Comparison of ENCODE assay signal across 6 cellular contexts in genomic region chr22:19143967-19144400, GRCh38. TPM values are rescaled to one million over a fixed set of nuclear protein-coding genes. Genes with fewer than 3 reads are reported as not detected.
DNase-seq lines count a peak whose midpoint lies in the region; ATAC-seq and TF ChIP-seq lines count a peak whose summit lies in the region.

No MANE protein-coding gene starts in this region.

- peak overlapping the region; percentile 95 for H3K4me3 Mint-ChIP-seq in neural progenitor cell

- H3K27ac ChIP-seq in heart right ventricle: peak overlapping the region in 9 of 10 donors; percentile 56 to 87 (median 73)
- peak overlapping the region; percentile 28 for H3K27ac ChIP-seq in brain microvascular endothelial cell
- no peak overlapping the region for H3K27ac ChIP-seq in neural progenitor cell

- H4K20me1 ChIP-seq in neural progenitor cell (ENCODE audit: low read depth): peaks cover 7% of the 10 kb centered on the region

- H3K27me3 ChIP-seq in heart right ventricle (peaks cover 9 to 22% (median 12%) of the 10 kb centered on the region in 7 donors), brain microvascular endothelial cell (replicated peaks) (peaks cover 20% of the 10 kb centered on the region), neural progenitor cell (peaks cover 42% of the 10 kb centered on the region)

- H3K4me2 ChIP-seq in neural progenitor cell: peak overlapping the region; percentile 98

- peaks cover 8% of the 10 kb centered on the region for H3K36me3 Mint-ChIP-seq in neural progenitor cell

- H3K36me3 ChIP-seq in heart right ventricle (peaks cover 0 to 40% (median 33%) of the 10 kb centered on the region in 9 donors), brain microvascular endothelial cell (replicated peaks) (peaks cover 31% of the 10 kb centered on the region), neural progenitor cell (no peaks in the 10 kb centered on the region)

- H3K9me3 Mint-ChIP-seq in neural progenitor cell: peaks cover 2% of the 10 kb centered on the region

- 3% methylated on average over 17 of the region's 17 CpGs for WGBS in heart right ventricle, 2 donors

- H3K27me3 Mint-ChIP-seq in neural progenitor cell (ENCODE audit: insufficient read depth, low read depth): peaks cover 33% of the 10 kb centered on the region

- TF ChIP-seq CTCF in heart right ventricle (IDR thresholded peaks at IDR 0.05) (no peak), brain microvascular endothelial cell (IDR thresholded peaks at IDR 0.05; ENCODE audit: low read depth, low read length, missing control alignments) (no peak), neural progenitor cell (IDR thresholded peaks at IDR 0.05) (no peak)

- H3F3A ChIP-seq in neural progenitor cell (ENCODE audit: low read depth): peaks cover 5% of the 10 kb centered on the region

- H3K4me1 ChIP-seq in heart right ventricle (peaks cover under 1 to 18% (median 13%) of the 10 kb centered on the region in 9 donors), neural progenitor cell (peaks cover 6% of the 10 kb centered on the region)

- H3K9ac ChIP-seq in neural progenitor cell: peak overlapping the region; percentile 89

- H3K4me1 Mint-ChIP-seq in neural progenitor cell: peaks cover 13% of the 10 kb centered on the region

- in situ Hi-C loops in brain microvascular endothelial cell (cut with HindIII; ENCODE audit: low pct_ligation_motif_present, low sequenced_read_pairs): no loop called here

- ATAC-seq in heart right ventricle (peak in 1 of 8 donors; percentile 2), Right ventricle myocardium inferior (no peak), HG02884 (IDR thresholded peaks at IDR 0.05; ENCODE audit: unreplicated experiment) (no peak), GM19463 (IDR thresholded peaks at IDR 0.05; ENCODE audit: unreplicated experiment) (no peak)

- peak overlapping the region; percentile 70 for H2AFZ ChIP-seq in neural progenitor cell (replicated peaks)

- H3K4me3 ChIP-seq in heart right ventricle (peak overlapping the region; percentile 69 to 98 (median 84)), brain microvascular endothelial cell (ENCODE audit: low read depth, low read length) (peak overlapping the region; percentile 88), neural progenitor cell (peak overlapping the region; percentile 99)

- intact Hi-C loops in heart right ventricle (cut with DNase I) (loop anchor here in 7 of 10 donors (1.0 to 10.0 kb wide), 8 partner anchors 21 to 491 kb away; partner anchors contain the start of genes DGCR2 (in 3 of the 7), CDC45 (in 2 of the 7) and UFD1 (in 2 of the 7)), Right ventricle myocardium inferior (cut with DNase I) (loop anchor here (2.0 to 10.0 kb wide), 3 partner anchors 35 to 487 kb away; partner anchors contain the start of genes HIRA, MRPL40 and SLC25A1)

- peaks cover 12% of the 10 kb centered on the region for H3K79me2 ChIP-seq in neural progenitor cell (ENCODE audit: low read depth)

- DNase-seq in heart right ventricle: no peak
- DNase-seq in Right ventricle myocardium inferior (ENCODE audit: missing footprints): no peak
- DNase-seq in brain microvascular endothelial cell: no peak
- DNase-seq in neural progenitor cell (ENCODE audit: low spot score): no peak

- H3K9me3 ChIP-seq in heart right ventricle (no peaks in the 10 kb centered on the region), neural progenitor cell (ENCODE audit: low read depth) (no peaks in the 10 kb centered on the region)

- H3K27ac Mint-ChIP-seq in neural progenitor cell: peak overlapping the region; percentile 23

RNA-seq across cellular contexts. Expression of gene ESS2, which starts 0.5 kb away (rescaled TPM):
- total RNA-seq in heart right ventricle (10 to 100 TPM in 3 of 10 donors, 1 to 10 TPM in 7; 7.5 to 11.5 (median 9.2) TPM), Right ventricle myocardium inferior (8.8 TPM), neural progenitor cell (ENCODE audit: low replicate concordance) (7.2 and 12.5 TPM in 2 replicates)
- polyA plus RNA-seq in heart right ventricle: 10 to 100 TPM; 12.4 to 14.3 TPM

RNA-seq across cellular contexts. Expression of gene GSC2, which starts 6.1 kb away (rescaled TPM):
- not detected for total RNA-seq in heart right ventricle
- polyA plus RNA-seq in heart right ventricle: not detected
- not detected for total RNA-seq in Right ventricle myocardium inferior
- not detected in 2 replicates for total RNA-seq in neural progenitor cell (ENCODE audit: low replicate concordance)

RNA-seq across cellular contexts. Expression of gene TSSK2, which starts 12.9 kb away (rescaled TPM):
- under 1 TPM in 1 of 10 donors, not detected in 9; 0.19 TPM for total RNA-seq in heart right ventricle
- polyA plus RNA-seq in heart right ventricle: under 1 TPM; 0.14 to 0.37 TPM
- total RNA-seq in Right ventricle myocardium inferior: not detected
- total RNA-seq in neural progenitor cell (ENCODE audit: low replicate concordance): not detected in 2 replicates

RNA-seq across cellular contexts. Expression of gene DGCR2, which starts 21.8 kb away (rescaled TPM):
- total RNA-seq in heart right ventricle: 10 to 100 TPM; 27.0 to 58.0 (median 42.2) TPM
- 10 to 100 TPM; 17.0 to 28.5 TPM for polyA plus RNA-seq in heart right ventricle
- total RNA-seq in Right ventricle myocardium inferior: 29.9 TPM
- 20.6 and 50.9 TPM in 2 replicates for total RNA-seq in neural progenitor cell (ENCODE audit: low replicate concordance)

RNA-seq across cellular contexts. Expression of gene SLC25A1, which starts 34.6 kb away (rescaled TPM):
- total RNA-seq in heart right ventricle (10 to 100 TPM; 14.8 to 29.1 (median 19.9) TPM), Right ventricle myocardium inferior (28.7 TPM), neural progenitor cell (ENCODE audit: low replicate concordance) (28.6 and 97.0 TPM in 2 replicates)
- polyA plus RNA-seq in heart right ventricle: 10 to 100 TPM; 23.1 to 31.9 TPM
